ENCODE assay signal across 16 cellular contexts in genomic region chr12:84811291-84811690, GRCh38.
DNase-seq lines count a peak whose midpoint lies in the region; ATAC-seq and TF ChIP-seq lines count a peak whose summit lies in the region.
"Had no signal": no experiment of that assay in that cellular context is flagged by ENCODE, and none has a peak within 500 bp of the region (broad histone marks: within the 10 kb centered on the region; RNA-seq: fewer than 3 reads in every experiment).

No MANE protein-coding gene starts in this region.

- 93% methylated on average over 2 of the region's 3 CpGs; no CpG with 5 or more reads in 1 of the 2 experiments for WGBS in IMR-90 (ENCODE audit: extremely low coverage in 2 of 2, insufficient read length in 1 of 2), 2 experiments

- H4K20me1 ChIP-seq in IMR-90 (ENCODE audit: insufficient read depth, low read length): no peaks in the 10 kb centered on the region
- H4K20me1 ChIP-seq: BLaER1 treated with 17β-estradiol and CSF1 and Interleukin-3, amounts not matched to agents 10 nM and 100 nM had no signal

- DNase-seq in EH (ENCODE audit: low read depth) (peak; percentile 50), IMR-90 (peak; percentile 10), brain microvascular endothelial cell (peak; percentile 51), DMS153 treated with DMSO at 0.1 percent for 48 hours (lab: John Stamatoyannopoulos, UW; ENCODE audit: unreplicated experiment) (no peak), T-cell (no peak), AG20443 (ENCODE audit: low spot score) (no peak)
- DNase-seq: ACHN; Calu3; CD8-positive, alpha-beta T cell; DMS53; DND-41; H9 had no signal

- intact Hi-C loops in IMR-90 (cut with micrococcal nuclease): no loop called here

- no peak for TF ChIP-seq RAD21 in IMR-90 (IDR thresholded peaks at IDR 0.05; ENCODE audit: low read length)

- H3K9me1 ChIP-seq in IMR-90 (ENCODE audit: insufficient read depth, low read length): no peaks in the 10 kb centered on the region

- no peak overlapping the region for H2AK5ac ChIP-seq in IMR-90 (ENCODE audit: low read depth, low read length)

- H4K8ac ChIP-seq in IMR-90 (ENCODE audit: low read depth in 2 of 2, low read length in 2 of 2): no peak overlapping the region

- no peak overlapping the region for H3K27ac Mint-ChIP-seq in T-cell
- H3K27ac Mint-ChIP-seq: B cell; CD8-positive, alpha-beta T cell; H9 had no signal

- H2BK20ac ChIP-seq in IMR-90 (ENCODE audit: low read depth, low read length): no peak overlapping the region

- no peak overlapping the region for H3K9ac ChIP-seq in IMR-90 (ENCODE audit: low read depth, low read length)
- H3K9ac ChIP-seq: BLaER1 treated with 17β-estradiol and CSF1 and Interleukin-3, amounts not matched to agents 10 nM and 100 nM had no signal

- dilution Hi-C loops in IMR-90 (cut with HindIII; ENCODE audit: low sequenced_read_pairs, unreplicated experiment): no loop called here

- H3K9me3 ChIP-seq in IMR-90 (ENCODE audit: control insufficient read depth, insufficient read depth, low read length): no peaks in the 10 kb centered on the region
- H3K9me3 ChIP-seq: BLaER1 treated with 17β-estradiol and CSF1 and Interleukin-3, amounts not matched to agents 10 nM and 100 nM had no signal

- no peaks in the 10 kb centered on the region for H3K79me1 ChIP-seq in IMR-90 (ENCODE audit: low read depth in 1 of 2, low read length in 2 of 2)

- no peak overlapping the region for H3K4me3 Mint-ChIP-seq in T-cell
- H3K4me3 Mint-ChIP-seq: B cell; CD8-positive, alpha-beta T cell; H9 had no signal

- H4K91ac ChIP-seq in IMR-90 (ENCODE audit: insufficient read depth, low read depth, low read length): no peak overlapping the region

- H3K27ac ChIP-seq in IMR-90 (ENCODE audit: insufficient read depth, low read length) (no peak overlapping the region), brain microvascular endothelial cell (peak overlapping the region; percentile 59)
- H3K27ac ChIP-seq: BLaER1 treated with 17β-estradiol and CSF1 and Interleukin-3, amounts not matched to agents 10 nM and 100 nM; HL-60 had no signal

- no peak overlapping the region for H2BK5ac ChIP-seq in IMR-90 (ENCODE audit: low read depth, low read length, poor library complexity, severe bottlenecking)

- no TSS peak for BruUV-seq in IMR-90 (replicated peaks; lab: Mats Ljungman, UMichigan)

- no peak overlapping the region for H2BK15ac ChIP-seq in IMR-90 (ENCODE audit: low read depth, low read length)

- no peaks in the 10 kb centered on the region for H3K4me1 ChIP-seq in IMR-90 (ENCODE audit: control insufficient read depth, insufficient read depth, low read length)
- H3K4me1 ChIP-seq: BLaER1 treated with 17β-estradiol and CSF1 and Interleukin-3, amounts not matched to agents 10 nM and 100 nM had no signal

- no peak overlapping the region for H3K18ac ChIP-seq in IMR-90 (ENCODE audit: low read depth, low read length)

- no peaks in the 10 kb centered on the region for H3K27me3 Mint-ChIP-seq in T-cell
- H3K27me3 Mint-ChIP-seq: B cell had no signal

- no peak overlapping the region for H2AK9ac ChIP-seq in IMR-90 (replicated peaks; ENCODE audit: low read depth, low read length, poor library complexity)

- H3K4me3 ChIP-seq in IMR-90 (ENCODE audit: insufficient read depth, low read depth, low read length) (no peak overlapping the region), brain microvascular endothelial cell (ENCODE audit: low read depth, low read length) (no peak overlapping the region)
- H3K4me3 ChIP-seq: BLaER1 treated with 17β-estradiol and CSF1 and Interleukin-3, amounts not matched to agents 10 nM and 100 nM; K562 had no signal

- H3K14ac ChIP-seq in IMR-90 (replicated peaks; ENCODE audit: low read depth, low read length): no peak overlapping the region

- H3K4me2 ChIP-seq in IMR-90 (ENCODE audit: low read depth, low read length): no peak overlapping the region
- H3K4me2 ChIP-seq: BLaER1 treated with 17β-estradiol and CSF1 and Interleukin-3, amounts not matched to agents 10 nM and 100 nM had no signal

- CTCF ChIA-PET in IMR-90 (lab: Yijun Ruan, JAX): no interaction called here
- CTCF ChIA-PET in T-cell (lab: Charles Lee): no interaction called here

- ATAC-seq in IMR-90 (ENCODE audit: low read depth): no peak
- ATAC-seq in T-cell (replicated peaks in 1 of 4): no peak
- ATAC-seq: CD8-positive, alpha-beta T cell; K562 had no signal

- no peaks in the 10 kb centered on the region for H3K36me3 ChIP-seq in IMR-90 (ENCODE audit: control insufficient read depth, insufficient read depth, low read length)
- H3K36me3 ChIP-seq in brain microvascular endothelial cell (replicated peaks): no peaks in the 10 kb centered on the region
- H3K36me3 ChIP-seq: BLaER1 treated with 17β-estradiol and CSF1 and Interleukin-3, amounts not matched to agents 10 nM and 100 nM had no signal

- H4K5ac ChIP-seq in IMR-90 (ENCODE audit: low read depth, low read length): no peak overlapping the region

- no peak for TF ChIP-seq POLR2A in IMR-90 (IDR thresholded peaks at IDR 0.05; ENCODE audit: low read depth, low read length)

- no peak overlapping the region for H2BK120ac ChIP-seq in IMR-90 (ENCODE audit: low read depth, low read length)

- no peaks in the 10 kb centered on the region for H3K4me1 Mint-ChIP-seq in T-cell
- H3K4me1 Mint-ChIP-seq: B cell, H9 had no signal

- no peak overlapping the region for H3K23ac ChIP-seq in IMR-90 (ENCODE audit: low read depth, low read length)

- no peak overlapping the region for H3K56ac ChIP-seq in IMR-90 (ENCODE audit: extremely low read depth, insufficient read depth, low read length)

- H3K4ac ChIP-seq in IMR-90 (ENCODE audit: low read depth, low read length): no peak overlapping the region

- in situ Hi-C loops in IMR-90 (cut with MboI; ENCODE audit: low sequenced_read_pairs) (no loop called here), brain microvascular endothelial cell (cut with HindIII; ENCODE audit: low pct_ligation_motif_present, low sequenced_read_pairs) (no loop called here)

- no peaks in the 10 kb centered on the region for H3K27me3 ChIP-seq in IMR-90 (ENCODE audit: control insufficient read depth, insufficient read depth, low read length)
- H3K27me3 ChIP-seq in brain microvascular endothelial cell (replicated peaks): no peaks in the 10 kb centered on the region
- H3K27me3 ChIP-seq: BLaER1 treated with 17β-estradiol and CSF1 and Interleukin-3, amounts not matched to agents 10 nM and 100 nM had no signal

- H3K36me3 Mint-ChIP-seq in T-cell: no peaks in the 10 kb centered on the region
- H3K36me3 Mint-ChIP-seq: CD8-positive, alpha-beta T cell had no signal

- H3K9me3 Mint-ChIP-seq in T-cell: no peaks in the 10 kb centered on the region
- H3K9me3 Mint-ChIP-seq: CD8-positive, alpha-beta T cell; H9 had no signal

- TF ChIP-seq CTCF in IMR-90 (conservative IDR thresholded peaks at IDR 0.05; ENCODE audit: low read depth, low read length) (no peak), brain microvascular endothelial cell (IDR thresholded peaks at IDR 0.05; ENCODE audit: low read depth, low read length, missing control alignments) (no peak)

- POLR2A ChIA-PET in IMR-90 (lab: Charles Lee; ENCODE audit: unreplicated experiment) (no interaction called here), T-cell (lab: Charles Lee) (no interaction called here)

- H2AFZ ChIP-seq in IMR-90 (replicated peaks; ENCODE audit: low read length, poor library complexity): no peak overlapping the region

TF ChIP-seq in IMR-90, 13 proteins besides CTCF, POLR2A, EP300 and RAD21:
- TF ChIP-seq MAZ (IDR thresholded peaks at IDR 0.05; ENCODE audit: borderline replicate concordance, low read depth, low read length): no peak
- no peak for TF ChIP-seq USF2 (IDR thresholded peaks at IDR 0.05; ENCODE audit: low read depth, low read length)
- TF ChIP-seq RFX5 (IDR thresholded peaks at IDR 0.05; ENCODE audit: low read depth, low read length): no peak
- no peak for TF ChIP-seq BHLHE40 (IDR thresholded peaks at IDR 0.05; ENCODE audit: low read depth, low read length)
- TF ChIP-seq CEBPB (IDR thresholded peaks at IDR 0.05; ENCODE audit: low read depth, low read length): no peak
- TF ChIP-seq MAFK (IDR thresholded peaks at IDR 0.05; ENCODE audit: low read depth, low read length): no peak
- no peak for TF ChIP-seq FOS (IDR thresholded peaks at IDR 0.05; ENCODE audit: low read depth, low read length)
- no peak for TF ChIP-seq SMC3 (IDR thresholded peaks at IDR 0.05; ENCODE audit: low read depth, low read length)
- TF ChIP-seq RCOR1 (IDR thresholded peaks at IDR 0.05; ENCODE audit: insufficient replicate concordance, low read length): no peak
- no peak for TF ChIP-seq MXI1 (IDR thresholded peaks at IDR 0.05; ENCODE audit: borderline replicate concordance, low read depth, low read length)
- no peak for TF ChIP-seq ELK1 (IDR thresholded peaks at IDR 0.05; ENCODE audit: borderline replicate concordance, low read depth, low read length)
- TF ChIP-seq NFE2L2 (IDR thresholded peaks at IDR 0.05; ENCODE audit: low read depth, low read length): no peak
- no peak for TF ChIP-seq CHD1 (IDR thresholded peaks at IDR 0.05; ENCODE audit: low read depth, low read length)

Comparison
In these comparisons a context has a peak if more than half of its experiments do, and no peak if none do; other contexts are left out.
1. DNase-seq: peak in EH (single experiment), IMR-90 (single experiment) and brain microvascular endothelial cell (single experiment); none in DMS153 treated with DMSO at 0.1 percent for 48 hours (single experiment), T-cell (0 of 34) and AG20443 (single experiment).